18 cellular contexts compared by ENCODE assay signal in genomic region chr2:44215827-44216226, GRCh38. TPM values are rescaled to one million over a fixed set of nuclear protein-coding genes. Genes with fewer than 3 reads are reported as not detected.
DNase-seq lines count a peak whose midpoint lies in the region; ATAC-seq lines count a peak whose summit lies in the region.
"Had no signal": no experiment of that assay in that cellular context is flagged by ENCODE, and none has a peak within 500 bp of the region (broad histone marks: within the 10 kb centered on the region; RNA-seq: fewer than 3 reads in every experiment).

No MANE protein-coding gene starts in this region.

- intact Hi-C loops in activated CD4-positive, alpha-beta T cell treated with anti-CD3 and anti-CD28 coated beads, Interleukin-2, amount 10 ng/mL, durations not matched to agents 24 days and 14 days (cut with micrococcal nuclease): loop anchor here (5.0 kb wide), 1 partner anchor 34 kb away; no protein-coding TSS in a partner anchor
- intact Hi-C loops in activated CD4-positive, alpha-beta T cell treated with anti-CD3 and anti-CD28 coated beads for 36 hours (cut with DNase I, micrococcal nuclease): no loop called here

- H3K4me1 Mint-ChIP-seq in activated CD4-positive, alpha-beta T cell treated with anti-CD3 and anti-CD28 coated beads, Interleukin-2, amount 10 ng/mL, durations not matched to agents 24 days and 14 days: peaks cover 7% of the 10 kb centered on the region
- H3K4me1 Mint-ChIP-seq in activated CD4-positive, alpha-beta T cell treated with anti-CD3 and anti-CD28 coated beads for 36 hours: peaks cover 23% of the 10 kb centered on the region
- peaks cover 30% of the 10 kb centered on the region for H3K4me1 Mint-ChIP-seq in central memory CD8-positive, alpha-beta T cell
- H3K4me1 Mint-ChIP-seq in naive thymus-derived CD8-positive, alpha-beta T cell: peaks cover 11 to 34% (median 23%) of the 10 kb centered on the region in 4 donors

- peak overlapping the region; percentile 16 for H3K27ac Mint-ChIP-seq in activated CD4-positive, alpha-beta T cell treated with anti-CD3 and anti-CD28 coated beads, Interleukin-2, amount 10 ng/mL, durations not matched to agents 24 days and 14 days
- no peak overlapping the region for H3K27ac Mint-ChIP-seq in activated CD4-positive, alpha-beta T cell treated with anti-CD3 and anti-CD28 coated beads for 36 hours
- peak overlapping the region; percentile 41 for H3K27ac Mint-ChIP-seq in central memory CD8-positive, alpha-beta T cell (ENCODE audit: low read depth)
- peak overlapping the region in 7 of 10 donors; percentile 3 to 95 (median 45) for H3K27ac Mint-ChIP-seq in naive thymus-derived CD8-positive, alpha-beta T cell
- H3K27ac Mint-ChIP-seq: HFFc6 had no signal

- H3K4me3 Mint-ChIP-seq in activated CD4-positive, alpha-beta T cell treated with anti-CD3 and anti-CD28 coated beads, Interleukin-2, amount 10 ng/mL, durations not matched to agents 24 days and 14 days: no peak overlapping the region
- no peak overlapping the region for H3K4me3 Mint-ChIP-seq in activated CD4-positive, alpha-beta T cell treated with anti-CD3 and anti-CD28 coated beads for 36 hours
- H3K4me3 Mint-ChIP-seq in central memory CD8-positive, alpha-beta T cell: no peak overlapping the region
- no peak overlapping the region for H3K4me3 Mint-ChIP-seq in naive thymus-derived CD8-positive, alpha-beta T cell
- H3K4me3 Mint-ChIP-seq: HFFc6 had no signal

- DNase-seq in activated CD4-positive, alpha-beta T cell treated with anti-CD3 and anti-CD28 coated beads, Interleukin-2, amount 10 ng/mL, durations not matched to agents 24 days and 14 days: no peak
- DNase-seq in activated CD4-positive, alpha-beta T cell treated with anti-CD3 and anti-CD28 coated beads for 36 hours: no peak
- DNase-seq in HT-29 (ENCODE audit: low spot score) (peak; percentile 10), NCI-H2171 treated with DMSO at 0.1 percent for 48 hours (lab: John Stamatoyannopoulos, UW) (no peak), A172 (ENCODE audit: low spot score) (no peak), DMS79 treated with DMSO at 0.1 percent for 48 hours (lab: John Stamatoyannopoulos, UW) (no peak)
- no peak for DNase-seq in central memory CD8-positive, alpha-beta T cell (ENCODE audit: low spot score in 2 of 2)
- DNase-seq in naive thymus-derived CD8-positive, alpha-beta T cell: no peak
- DNase-seq: DND-41, GDM1, HFFc6, KG1, NCI-H1092, NCI-H1694, NCI-H446, NCI-H748 treated with DMSO at 0.1 percent for 48 hours had no signal

- ATAC-seq in activated CD4-positive, alpha-beta T cell treated with anti-CD3 and anti-CD28 coated beads for 36 hours: no peak
- ATAC-seq in central memory CD8-positive, alpha-beta T cell (replicated peaks; ENCODE audit: extremely low read depth, poor library complexity, severe bottlenecking): no peak
- ATAC-seq in naive thymus-derived CD8-positive, alpha-beta T cell: no peak
- ATAC-seq: Right ventricle myocardium inferior had no signal

- POLR2A ChIA-PET in activated CD4-positive, alpha-beta T cell treated with anti-CD3 and anti-CD28 coated beads for 36 hours (lab: Charles Lee): no interaction called here
- POLR2A ChIA-PET in naive thymus-derived CD8-positive, alpha-beta T cell (lab: Charles Lee): no interaction called here

- H3K9me3 Mint-ChIP-seq in activated CD4-positive, alpha-beta T cell treated with anti-CD3 and anti-CD28 coated beads, Interleukin-2, amount 10 ng/mL, durations not matched to agents 24 days and 14 days: no peaks in the 10 kb centered on the region
- H3K9me3 Mint-ChIP-seq in activated CD4-positive, alpha-beta T cell treated with anti-CD3 and anti-CD28 coated beads for 36 hours (ENCODE audit: low read depth): no peaks in the 10 kb centered on the region
- no peaks in the 10 kb centered on the region for H3K9me3 Mint-ChIP-seq in central memory CD8-positive, alpha-beta T cell
- no peaks in the 10 kb centered on the region for H3K9me3 Mint-ChIP-seq in naive thymus-derived CD8-positive, alpha-beta T cell
- H3K9me3 Mint-ChIP-seq: HFFc6 had no signal

- H3K27me3 Mint-ChIP-seq in activated CD4-positive, alpha-beta T cell treated with anti-CD3 and anti-CD28 coated beads, Interleukin-2, amount 10 ng/mL, durations not matched to agents 24 days and 14 days: no peaks in the 10 kb centered on the region
- H3K27me3 Mint-ChIP-seq in activated CD4-positive, alpha-beta T cell treated with anti-CD3 and anti-CD28 coated beads for 36 hours: no peaks in the 10 kb centered on the region
- no peaks in the 10 kb centered on the region for H3K27me3 Mint-ChIP-seq in central memory CD8-positive, alpha-beta T cell
- no peaks in the 10 kb centered on the region for H3K27me3 Mint-ChIP-seq in naive thymus-derived CD8-positive, alpha-beta T cell

- CTCF ChIA-PET in activated CD4-positive, alpha-beta T cell treated with anti-CD3 and anti-CD28 coated beads for 36 hours (lab: Charles Lee): interaction anchor here (0.6 to 1.1 kb wide), 2 partner anchors 172 to 1812 kb away, joined by 3 read pairs; no protein-coding TSS in a partner anchor

- peaks cover 30% of the 10 kb centered on the region for H3K36me3 Mint-ChIP-seq in activated CD4-positive, alpha-beta T cell treated with anti-CD3 and anti-CD28 coated beads, Interleukin-2, amount 10 ng/mL, durations not matched to agents 24 days and 14 days (ENCODE audit: low read depth)
- peaks cover 18% of the 10 kb centered on the region for H3K36me3 Mint-ChIP-seq in activated CD4-positive, alpha-beta T cell treated with anti-CD3 and anti-CD28 coated beads for 36 hours (ENCODE audit: low read depth)
- peaks cover 49% of the 10 kb centered on the region for H3K36me3 Mint-ChIP-seq in central memory CD8-positive, alpha-beta T cell (ENCODE audit: insufficient read depth)
- peaks cover 0 to 75% (median 9%) of the 10 kb centered on the region in 3 donors for H3K36me3 Mint-ChIP-seq in naive thymus-derived CD8-positive, alpha-beta T cell

RNA-seq across cellular contexts. Expression of gene PPM1B, which starts 47.2 kb away (rescaled TPM):
- total RNA-seq in activated CD4-positive, alpha-beta T cell treated with anti-CD3 and anti-CD28 coated beads, Interleukin-2, amount 10 ng/mL, durations not matched to agents 24 days and 14 days: 38.9 and 42.0 TPM in 2 replicates
- 10 to 100 TPM; 34.8 to 42.0 TPM for total RNA-seq in activated CD4-positive, alpha-beta T cell treated with anti-CD3 and anti-CD28 coated beads for 36 hours
- 21.7 and 24.6 TPM in 2 replicates for total RNA-seq in HT-29 (2014; rRNA removed; shearing (Covaris generic))
- 10 to 100 TPM; 76.7 to 88.0 TPM for total RNA-seq in naive thymus-derived CD8-positive, alpha-beta T cell
- 10 to 100 TPM; 43.3 to 54.5 (median 51.2) TPM for polyA plus RNA-seq in naive thymus-derived CD8-positive, alpha-beta T cell
- total RNA-seq in A172 (2014; rRNA removed; shearing (Covaris generic)): 33.8 and 38.2 TPM in 2 replicates

RNA-seq across cellular contexts. Expression of gene SLC3A1, which starts 59.5 kb away (rescaled TPM):
- total RNA-seq in activated CD4-positive, alpha-beta T cell treated with anti-CD3 and anti-CD28 coated beads, Interleukin-2, amount 10 ng/mL, durations not matched to agents 24 days and 14 days: not detected in 2 replicates
- not detected for total RNA-seq in activated CD4-positive, alpha-beta T cell treated with anti-CD3 and anti-CD28 coated beads for 36 hours
- 0.18 and 0.81 TPM in 2 replicates for total RNA-seq in HT-29 (2014; rRNA removed; shearing (Covaris generic))
- total RNA-seq in naive thymus-derived CD8-positive, alpha-beta T cell: 1 to 10 TPM in 1 of 2 experiments, under 1 TPM in 1; 0.49 to 1.2 TPM
- under 1 TPM; 0.21 to 0.24 (median 0.24) TPM for polyA plus RNA-seq in naive thymus-derived CD8-positive, alpha-beta T cell
- total RNA-seq in A172 (2014; rRNA removed; shearing (Covaris generic)): 0.24 and 1.2 TPM in 2 replicates
- total RNA-seq: M059J, Right ventricle myocardium inferior had no signal
